Comparison of ENCODE assay signal across 17 cellular contexts in the genomic region with DNA sequence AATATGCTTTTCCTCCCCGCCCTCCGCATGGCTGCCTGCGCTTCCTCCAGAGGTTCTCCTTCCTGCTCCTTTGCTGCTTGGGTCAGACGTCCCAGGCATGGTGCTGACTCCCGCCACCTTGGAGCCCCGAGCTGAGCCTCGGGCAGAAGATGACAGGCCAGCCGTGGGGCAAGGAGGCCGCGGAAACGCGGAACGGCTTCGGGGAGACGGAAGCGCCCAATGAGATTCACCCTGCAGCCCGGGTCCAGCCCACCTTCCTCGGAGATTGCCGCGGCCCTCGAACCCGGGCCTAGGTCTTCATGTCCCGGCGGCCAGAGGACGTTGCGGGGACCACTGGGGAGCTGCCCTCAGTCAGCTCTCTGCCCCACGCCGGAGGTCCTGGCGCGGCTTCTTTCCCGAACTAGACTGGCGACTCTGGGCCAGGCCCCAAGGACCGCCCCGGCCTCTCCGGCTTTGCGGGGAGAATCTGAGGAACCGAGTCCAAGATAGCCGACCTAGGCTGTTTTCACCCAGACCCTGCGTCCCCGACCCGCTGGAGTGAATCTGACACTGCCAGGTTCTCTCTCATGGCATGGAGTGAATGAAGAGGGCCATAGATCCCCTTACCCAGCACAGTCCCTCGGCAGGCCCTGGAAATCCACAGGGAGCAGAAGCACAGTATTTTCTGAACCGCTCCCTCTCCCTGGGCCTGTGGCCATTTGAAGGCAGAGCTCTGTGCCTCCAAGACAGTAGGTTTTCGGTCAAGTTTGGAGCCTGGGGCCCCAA. TPM values are rescaled to one million over a fixed set of nuclear protein-coding genes. Genes with fewer than 3 reads are reported as not detected.
DNase-seq lines count a peak whose midpoint lies in the region; ATAC-seq and TF ChIP-seq lines count a peak whose summit lies in the region.
"Had no signal": no experiment of that assay in that cellular context is flagged by ENCODE, and none has a peak within 500 bp of the region (broad histone marks: within the 10 kb centered on the region; RNA-seq: fewer than 3 reads in every experiment).

No MANE protein-coding gene starts in this region.

- no peaks in the 10 kb centered on the region for H3K79me2 ChIP-seq in H9 (ENCODE audit: insufficient read depth, low read length)
- H3K79me2 ChIP-seq in PC-9 (ENCODE audit: low read depth) = no peaks in the 10 kb centered on the region

- H2AFZ ChIP-seq in H9 (ENCODE audit: low read length) = no peak overlapping the region
- peak overlapping the region; percentile 77 for H2AFZ ChIP-seq in neuronal stem cell (ENCODE audit: low read length)
- H2AFZ ChIP-seq in PC-9 = no peak overlapping the region

- H2BK5ac ChIP-seq in H9 (ENCODE audit: insufficient read length, low read length) = no peak overlapping the region
- no peak overlapping the region for H2BK5ac ChIP-seq in neuronal stem cell (ENCODE audit: low read length)

- H4K5ac ChIP-seq in H9 (ENCODE audit: insufficient read length, low read depth, low read length) = no peak overlapping the region

- H2BK15ac ChIP-seq in H9 (ENCODE audit: low read depth, low read length) (no peak overlapping the region), neuronal stem cell (ENCODE audit: low read length) (no peak overlapping the region)

- H3K56ac ChIP-seq in H9 (ENCODE audit: insufficient read length, low read depth, low read length) = no peak overlapping the region

- H3T11ph ChIP-seq in H9 (ENCODE audit: low read length) = no peak overlapping the region

- peak overlapping the region; percentile 38 for H3K4me2 ChIP-seq in H9 (ENCODE audit: insufficient read depth, insufficient read length, low read length)
- H3K4me2 ChIP-seq in neuronal stem cell (ENCODE audit: insufficient read depth, low read length, poor library complexity, severe bottlenecking) = peak overlapping the region; percentile 28
- H3K4me2 ChIP-seq in PC-9 = no peak overlapping the region

- no peak overlapping the region for H2BK20ac ChIP-seq in H9 (ENCODE audit: low read depth, low read length, poor library complexity, severe bottlenecking)

- H3K4ac ChIP-seq in H9 (ENCODE audit: low read depth, low read length) (no peak overlapping the region), neuronal stem cell (ENCODE audit: low read length) (no peak overlapping the region)

- POLR2A ChIA-PET in PC-9 (lab: Charles Lee; ENCODE audit: unreplicated experiment) = no interaction called here

- no CpG with 5 or more reads among the region's 44 CpGs for WGBS in H9 (ENCODE audit: extremely low coverage, insufficient read length, low lambda C conversion rate)
- WGBS in neuronal stem cell (ENCODE audit: extremely low coverage in 2 of 2, insufficient read length in 2 of 2, insufficient replicate concordance in 1 of 2), 2 donors = no CpG with 5 or more reads among the region's 44 CpGs

- no peak for ATAC-seq in GM21515 (IDR thresholded peaks at IDR 0.05; ENCODE audit: unreplicated experiment)
- ATAC-seq: foreskin keratinocyte had no signal

- H3K27me3 Mint-ChIP-seq in H9 (ENCODE audit: low read depth) = peaks cover 100% of the 10 kb centered on the region
- peaks cover 38% of the 10 kb centered on the region for H3K27me3 Mint-ChIP-seq in endothelial cell (ENCODE audit: unreplicated experiment)

- no TSS peak for BruUV-seq in PC-9 (replicated peaks; lab: Mats Ljungman, UMichigan)

- H3K18ac ChIP-seq in H9 (ENCODE audit: insufficient read length, low read depth, low read length) = no peak overlapping the region
- peak overlapping the region; percentile 13 for H3K18ac ChIP-seq in neuronal stem cell (ENCODE audit: low read length)

- H4K91ac ChIP-seq in H9 (ENCODE audit: insufficient read length, low read depth, low read length) (no peak overlapping the region), neuronal stem cell (ENCODE audit: low read depth, low read length, poor library complexity) (no peak overlapping the region)

- no peaks in the 10 kb centered on the region for H3K36me3 ChIP-seq in ES-I3 (ENCODE audit: insufficient read depth, low read length)
- H3K36me3 ChIP-seq in neuronal stem cell (replicated peaks in 1 of 2; ENCODE audit: control insufficient read depth in 2 of 2, insufficient read depth in 2 of 2, low read length in 2 of 2) = no peaks in the 10 kb centered on the region
- H3K36me3 ChIP-seq in PC-9 (ENCODE audit: low read depth) = no peaks in the 10 kb centered on the region

- H3K4me3 Mint-ChIP-seq in H9 = peak overlapping the region; percentile 53 to 79
- H3K4me3 Mint-ChIP-seq in endothelial cell (ENCODE audit: unreplicated experiment) = peak overlapping the region; percentile 89

- H3K27ac Mint-ChIP-seq in H9 (no peak overlapping the region), endothelial cell (ENCODE audit: unreplicated experiment) (no peak overlapping the region)

- H3K23me2 ChIP-seq in H9 (ENCODE audit: insufficient read length, low read depth, low read length, poor library complexity, severe bottlenecking) = peaks cover 29% of the 10 kb centered on the region

- H3K9ac ChIP-seq in ES-I3 (ENCODE audit: low read depth, low read length) (peak overlapping the region; percentile 44; the same call in 1 of the 2 replicates), H9 (ENCODE audit: extremely low read depth, insufficient read length, low read length) (no peak overlapping the region), neuronal stem cell (ENCODE audit: low read depth, low read length, poor library complexity) (no peak overlapping the region)

- H3K27me3 ChIP-seq in H9 (ENCODE audit: insufficient read depth, low read length) (peaks cover 97% of the 10 kb centered on the region), neuronal stem cell (ENCODE audit: control insufficient read depth in 3 of 3, insufficient read depth in 3 of 3, low read depth in 1 of 3, low read length in 3 of 3) (peaks cover 53 to 99% (median 98%) of the 10 kb centered on the region in 3 experiments), PC-9 (ENCODE audit: insufficient read depth, low read depth) (no peaks in the 10 kb centered on the region)

- DNase-seq in H9 (peak; percentile 36), endothelial cell (ENCODE audit: low spot score) (peak; percentile 31), neuronal stem cell (ENCODE audit: low spot score) (no peak), SKM-1 (lab: John Stamatoyannopoulos, UW; ENCODE audit: unreplicated experiment) (no peak), PC-9 (no peak)
- DNase-seq: activated T-cell treated with anti-CD3 and anti-CD28 coated beads for 4 hours; effector CD4-positive, alpha-beta T cell; foreskin keratinocyte; KG1; NCI-H1694; NCI-H446 treated with DMSO at 0.1 percent for 48 hours had no signal

- no peak overlapping the region for H3K14ac ChIP-seq in H9 (ENCODE audit: insufficient read depth, low read length)
- no peak overlapping the region for H3K14ac ChIP-seq in neuronal stem cell (ENCODE audit: low read length)

- H4K20me1 ChIP-seq in H9 (ENCODE audit: control insufficient read depth, insufficient read depth, insufficient read length) = no peaks in the 10 kb centered on the region
- H4K20me1 ChIP-seq in PC-9 (ENCODE audit: insufficient read depth) = no peaks in the 10 kb centered on the region

- no peak overlapping the region for H4K8ac ChIP-seq in H9 (replicated peaks; ENCODE audit: insufficient read length, low read depth, low read length)
- H4K8ac ChIP-seq in neuronal stem cell (ENCODE audit: low read depth, low read length) = no peak overlapping the region

- H3K9me3 ChIP-seq in ES-I3 (ENCODE audit: control insufficient read depth, insufficient read depth, low read length) (no peaks in the 10 kb centered on the region), H9 (ENCODE audit: control insufficient read depth, low read depth, low read length) (no peaks in the 10 kb centered on the region), neuronal stem cell (replicated peaks in 1 of 2; ENCODE audit: control insufficient read depth in 2 of 2, insufficient read depth in 1 of 2, low read depth in 1 of 2, low read length in 2 of 2) (peaks cover 0 to 2% of the 10 kb centered on the region in 2 donors), PC-9 (ENCODE audit: insufficient read depth, low read depth) (no peaks in the 10 kb centered on the region)

- H3K23ac ChIP-seq in H9 (ENCODE audit: insufficient read length, low read depth, low read length) (no peak overlapping the region), neuronal stem cell (ENCODE audit: low read depth, low read length, poor library complexity) (peak overlapping the region; percentile 9)

- intact Hi-C loops in PC-9 (cut with micrococcal nuclease; ENCODE audit: unreplicated experiment) = loop anchor here (10.0 kb wide), 1 partner anchor 548 kb away; no protein-coding TSS in a partner anchor

- no peaks in the 10 kb centered on the region for H3K79me1 ChIP-seq in H9 (ENCODE audit: insufficient read depth, low read depth, low read length, poor library complexity, severe bottlenecking)
- H3K79me1 ChIP-seq in neuronal stem cell (ENCODE audit: low read depth, low read length) = no peaks in the 10 kb centered on the region

- CTCF ChIA-PET in PC-9 (lab: Charles Lee) = interaction anchor here (0.5 to 0.6 kb wide), 2 partner anchors 125 to 464 kb away, joined by 3 to 5 read pairs; no protein-coding TSS in a partner anchor

- no peaks in the 10 kb centered on the region for H3K9me2 ChIP-seq in PC-9 (ENCODE audit: insufficient read depth)

- peaks cover 61 to 70% of the 10 kb centered on the region in 2 experiments for H3K4me1 Mint-ChIP-seq in H9
- peaks cover 31% of the 10 kb centered on the region for H3K4me1 Mint-ChIP-seq in endothelial cell (ENCODE audit: unreplicated experiment)

- no peak overlapping the region for H2BK120ac ChIP-seq in H9 (ENCODE audit: low read depth, low read length, poor library complexity, severe bottlenecking)
- H2BK120ac ChIP-seq in neuronal stem cell (ENCODE audit: low read depth, low read length) = no peak overlapping the region

- H3K4me3 ChIP-seq in neuronal stem cell (ENCODE audit: low read length in 2 of 2) (no peak overlapping the region), PC-9 (no peak overlapping the region)

- H3K36me3 Mint-ChIP-seq in H9 (ENCODE audit: insufficient read depth in 1 of 3, low read depth in 3 of 3) (no peaks in the 10 kb centered on the region), endothelial cell (ENCODE audit: low read depth, unreplicated experiment) (peaks cover 6% of the 10 kb centered on the region)

- H3K9me3 Mint-ChIP-seq in H9 (peaks cover 4 to 5% of the 10 kb centered on the region in 2 experiments; a peak in 3 of 5 replicates), endothelial cell (ENCODE audit: unreplicated experiment) (no peaks in the 10 kb centered on the region)

- H3K4me1 ChIP-seq in ES-I3 (ENCODE audit: insufficient read depth, low read length) (peaks cover 19% of the 10 kb centered on the region), H9 (ENCODE audit: insufficient read depth, low read length) (peaks cover 2% of the 10 kb centered on the region; the same call in 1 of the 2 replicates), neuronal stem cell (ENCODE audit: control insufficient read depth in 2 of 2, insufficient read depth in 1 of 2, low read depth in 1 of 2, low read length in 2 of 2) (peaks cover 5 to 26% of the 10 kb centered on the region in 2 donors), PC-9 (replicated peaks; ENCODE audit: insufficient read depth) (no peaks in the 10 kb centered on the region)
- H3K4me1 ChIP-seq: foreskin keratinocyte had no signal

- no peak for TF ChIP-seq CTCF in H9 (conservative IDR thresholded peaks at IDR 0.05)
- TF ChIP-seq CTCF in endothelial cell (IDR thresholded peaks at IDR 0.05; ENCODE audit: unreplicated experiment) = no peak
- no peak for TF ChIP-seq CTCF in PC-9 (conservative IDR thresholded peaks at IDR 0.05)

- H2AK5ac ChIP-seq in H9 (ENCODE audit: insufficient read length, low read length) (no peak overlapping the region), neuronal stem cell (ENCODE audit: low read depth, low read length) (no peak overlapping the region)

- H3K27ac ChIP-seq in H9 (ENCODE audit: insufficient read length, low read depth, low read length) (no peak overlapping the region), neuronal stem cell (replicated peaks; ENCODE audit: low read length) (no peak overlapping the region), PC-9 (no peak overlapping the region)
- H3K27ac ChIP-seq: C4-2B, foreskin keratinocyte had no signal

- no peaks in the 10 kb centered on the region for H3F3A ChIP-seq in PC-9 (ENCODE audit: insufficient read depth, low read depth)

- H2BK12ac ChIP-seq in H9 (ENCODE audit: insufficient read length, low read depth, low read length) (no peak overlapping the region), neuronal stem cell (ENCODE audit: low read length) (no peak overlapping the region)

RNA-seq across cellular contexts. Expression of a gene that starts 9.8 kb away (rescaled TPM):
- total RNA-seq in H9 (2021) = not detected in 2 replicates
- not detected for total RNA-seq in endothelial cell (ENCODE audit: unreplicated experiment)
- polyA plus RNA-seq in neuronal stem cell (2013, experiment 1 of 2) = not detected
- polyA plus RNA-seq in neuronal stem cell (2013, experiment 2 of 2) = 0.03 TPM
- total RNA-seq in PC-9 (2021) = not detected in 2 replicates
- total RNA-seq: Daoy, foreskin keratinocyte, mucosa of gallbladder, urinary bladder had no signal
- polyA plus RNA-seq: foreskin keratinocyte, urinary bladder had no signal

Comparison
In these comparisons a context has a peak if more than half of its experiments do, and no peak if none do; other contexts are left out.
1. DNase-seq: peak in H9 (single experiment) and endothelial cell (single experiment); none in neuronal stem cell (single experiment), SKM-1 (single experiment) and PC-9 (0 of 2).